In genomic region chr7:148464932-148465331, GRCh38 we compare ENCODE assay signal across 22 cellular contexts.
DNase-seq lines count a peak whose midpoint lies in the region; ATAC-seq, FAIRE-seq and TF ChIP-seq lines count a peak whose summit lies in the region.
"Had no signal": no experiment of that assay in that cellular context is flagged by ENCODE, and none has a peak within 500 bp of the region (broad histone marks: within the 10 kb centered on the region; RNA-seq: fewer than 3 reads in every experiment).

No MANE protein-coding gene starts in this region.

- POLR2A ChIA-PET in HEK293T (lab: Yijun Ruan, JAX): no interaction called here

- no peak for FAIRE-seq in GM12891 (lab: Jason Lieb, UNC)
- FAIRE-seq: A549, G401.6, GM18507 had no signal

- peak overlapping the region; percentile 31 for H3K27ac ChIP-seq in neural cell (ENCODE audit: low read length)
- H3K27ac ChIP-seq in trophoblast cell (ENCODE audit: low read depth, low read length): no peak overlapping the region
- H3K27ac ChIP-seq in gastrocnemius medialis: no peak overlapping the region
- H3K27ac ChIP-seq in heart right ventricle: no peak overlapping the region
- H3K27ac ChIP-seq: A549 had no signal

- no peak overlapping the region for H2AFZ ChIP-seq in neural cell (ENCODE audit: low read depth, low read length)
- H2AFZ ChIP-seq in trophoblast cell (ENCODE audit: insufficient read depth, low read length, poor library complexity): no peak overlapping the region
- H2AFZ ChIP-seq: GM23338 had no signal

- no peaks in the 10 kb centered on the region for H3F3A ChIP-seq in neural cell (ENCODE audit: insufficient read depth, low read length, poor library complexity, severe bottlenecking)

- WGBS in trophoblast cell (ENCODE audit: extremely low coverage, insufficient coverage, insufficient read length): no CpG with 5 or more reads among the region's 8 CpGs
- WGBS in heart right ventricle, 2 donors: 87 to 88% methylated on average over 8 of the region's 8 CpGs

- no peak overlapping the region for H4K12ac ChIP-seq in trophoblast cell (ENCODE audit: low read depth, low read length)

- in situ Hi-C loops in gastrocnemius medialis (cut with MboI; ENCODE audit: low sequenced_read_pairs in 4 of 4): no loop called here

- H3K4me3 ChIP-seq in fibroblast of mammary gland (ENCODE audit: control insufficient read depth, low read depth, low read length): no peak overlapping the region
- H3K4me3 ChIP-seq in neural cell (ENCODE audit: low read length): no peak overlapping the region
- H3K4me3 ChIP-seq in trophoblast cell (ENCODE audit: low read depth, low read length): no peak overlapping the region
- no peak overlapping the region for H3K4me3 ChIP-seq in gastrocnemius medialis
- no peak overlapping the region for H3K4me3 ChIP-seq in heart right ventricle
- H3K4me3 ChIP-seq: A549, GM23338 had no signal

- H3K9me3 ChIP-seq in neural cell (ENCODE audit: low read length) (no peaks in the 10 kb centered on the region), trophoblast cell (ENCODE audit: insufficient read depth, low read depth, low read length) (peaks cover 2% of the 10 kb centered on the region), gastrocnemius medialis (no peaks in the 10 kb centered on the region), heart right ventricle (peaks cover 0 to 9% (median 0%) of the 10 kb centered on the region in 11 donors)
- H3K9me3 ChIP-seq: A549 had no signal

- no peak for ATAC-seq in gastrocnemius medialis
- ATAC-seq in heart right ventricle: no peak
- ATAC-seq: A549, GM23338, HCT116 had no signal

- H3K9ac ChIP-seq in neural cell (ENCODE audit: low read length) (peak overlapping the region; percentile 16), trophoblast cell (ENCODE audit: low read length) (no peak overlapping the region)

- no peaks in the 10 kb centered on the region for H3K36me3 ChIP-seq in neural cell (ENCODE audit: insufficient read depth, low read length)
- no peaks in the 10 kb centered on the region for H3K36me3 ChIP-seq in trophoblast cell (ENCODE audit: control insufficient read depth in 1 of 2, insufficient read depth in 2 of 2, low read length in 2 of 2)
- no peaks in the 10 kb centered on the region for H3K36me3 ChIP-seq in gastrocnemius medialis
- no peaks in the 10 kb centered on the region for H3K36me3 ChIP-seq in heart right ventricle

- no peaks in the 10 kb centered on the region for H3K79me1 ChIP-seq in trophoblast cell (ENCODE audit: low read length)

- H3K23ac ChIP-seq in trophoblast cell (ENCODE audit: low read length): no peak overlapping the region

- H3K79me2 ChIP-seq in neural cell (replicated peaks; ENCODE audit: insufficient read depth, low read length): no peaks in the 10 kb centered on the region
- H3K79me2 ChIP-seq in trophoblast cell (ENCODE audit: control insufficient read depth, insufficient read depth, low read length, poor library complexity): no peaks in the 10 kb centered on the region

- DNase-seq in HEK293T (ENCODE audit: extremely low spot score): no peak
- DNase-seq in fibroblast of mammary gland (ENCODE audit: low read depth): peak; percentile 14
- DNase-seq in trophoblast cell: no peak
- DNase-seq in GM12891 (ENCODE audit: insufficient read length, low spot score): no peak
- no peak for DNase-seq in gastrocnemius medialis
- DNase-seq in AG20443 (ENCODE audit: low spot score): no peak
- no peak for DNase-seq in heart right ventricle
- DNase-seq: 8988T; ACHN; C1 segment of cervical spinal cord; CD4-positive, alpha-beta memory T cell; COR-L47; DMS153; DND-41; H9; HFFc6 had no signal

- H3K4me2 ChIP-seq in neural cell (ENCODE audit: low read length) (no peak overlapping the region), trophoblast cell (ENCODE audit: low read length) (no peak overlapping the region)
- H3K4me2 ChIP-seq: A549, GM23338 had no signal

- no peak overlapping the region for H2BK12ac ChIP-seq in trophoblast cell (ENCODE audit: low read length)

- no peak overlapping the region for H2BK5ac ChIP-seq in trophoblast cell (ENCODE audit: low read depth, low read length, poor library complexity)

- H2AK5ac ChIP-seq in trophoblast cell (ENCODE audit: low read length): peak overlapping the region; percentile 15

- no peak overlapping the region for H3K18ac ChIP-seq in trophoblast cell (ENCODE audit: low read length)

- H3K4me1 ChIP-seq in trophoblast cell (ENCODE audit: control insufficient read depth in 1 of 2, insufficient read depth in 2 of 2, low read length in 2 of 2): peaks cover 0 to 8% of the 10 kb centered on the region in 2 experiments
- no peaks in the 10 kb centered on the region for H3K4me1 ChIP-seq in gastrocnemius medialis
- no peaks in the 10 kb centered on the region for H3K4me1 ChIP-seq in heart right ventricle
- H3K4me1 ChIP-seq: A549 had no signal

- no peak overlapping the region for H2BK120ac ChIP-seq in trophoblast cell (ENCODE audit: insufficient read depth, low read length, poor library complexity)

- no peak overlapping the region for H4K91ac ChIP-seq in trophoblast cell (ENCODE audit: low read depth, low read length)

- intact Hi-C loops in gastrocnemius medialis (cut with DNase I; ENCODE audit: low total_unique reads) (no loop called here), heart right ventricle (cut with DNase I) (no loop called here)

- TF ChIP-seq RAD21 in neural cell (conservative IDR thresholded peaks at IDR 0.05): no peak

- no peak for TF ChIP-seq CTCF in fibroblast of mammary gland (conservative IDR thresholded peaks at IDR 0.05; ENCODE audit: control insufficient read depth, insufficient read depth, low read depth, low read length)
- no peak for TF ChIP-seq CTCF in neural cell (IDR thresholded peaks at IDR 0.05; ENCODE audit: poor library complexity, severe bottlenecking)
- TF ChIP-seq CTCF in gastrocnemius medialis (IDR thresholded peaks at IDR 0.05 in 4 of 5, conservative IDR thresholded peaks at IDR 0.05 in 1 of 5): no peak
- TF ChIP-seq CTCF in heart right ventricle (IDR thresholded peaks at IDR 0.05): no peak

- TF ChIP-seq EP300 in neural cell (conservative IDR thresholded peaks at IDR 0.05; ENCODE audit: poor library complexity, severe bottlenecking): no peak

- H3K4ac ChIP-seq in trophoblast cell (ENCODE audit: low read depth, low read length): no peak overlapping the region

- TF ChIP-seq POLR2A in GM12891 (IDR thresholded peaks at IDR 0.05; ENCODE audit: low read depth, low read length): no peak
- no peak for TF ChIP-seq POLR2A in gastrocnemius medialis (IDR thresholded peaks at IDR 0.05)

- H3K27me3 ChIP-seq in neural cell (ENCODE audit: insufficient read depth, low read depth, low read length): no peaks in the 10 kb centered on the region
- H3K27me3 ChIP-seq in trophoblast cell (ENCODE audit: insufficient read depth, low read length): no peaks in the 10 kb centered on the region
- no peaks in the 10 kb centered on the region for H3K27me3 ChIP-seq in gastrocnemius medialis
- peaks cover 0 to 13% (median 0%) of the 10 kb centered on the region in 7 donors for H3K27me3 ChIP-seq in heart right ventricle

- H3K14ac ChIP-seq in trophoblast cell (ENCODE audit: low read length): no peak overlapping the region

- no peaks in the 10 kb centered on the region for H4K20me1 ChIP-seq in neural cell (ENCODE audit: insufficient read depth)

- H3K9me2 ChIP-seq in neural cell (ENCODE audit: insufficient read depth, low read length): no peaks in the 10 kb centered on the region

- CTCF ChIA-PET in HEK293T (lab: Yijun Ruan, JAX): no interaction called here

- no peak overlapping the region for H4K8ac ChIP-seq in trophoblast cell (ENCODE audit: low read depth, low read length)

TF ChIP-seq in HEK293T, 16 proteins besides CTCF, POLR2A, EP300 and RAD21:
- TF ChIP-seq PKNOX1 (IDR thresholded peaks at IDR 0.05) (0 out of 2 replicates have a peak, but pooled peaks have one; percentile 44), SUZ12 (IDR thresholded peaks at IDR 0.05) (no peak), FOXM1 (IDR thresholded peaks at IDR 0.05; ENCODE audit: borderline replicate concordance) (no peak), HDGF (IDR thresholded peaks at IDR 0.05; ENCODE audit: borderline replicate concordance) (no peak)

TF ChIP-seq in neural cell, 6 proteins besides CTCF, POLR2A, EP300 and RAD21:
- TF ChIP-seq MXI1 (conservative IDR thresholded peaks at IDR 0.05; ENCODE audit: poor library complexity, severe bottlenecking) (no peak), EZH2 (IDR thresholded peaks at IDR 0.05; ENCODE audit: borderline replicate concordance, insufficient read depth, low read length, poor library complexity, severe bottlenecking) (no peak), POLR2AphosphoS5 (IDR thresholded peaks at IDR 0.05) (no peak)

TF ChIP-seq in GM12891, 5 proteins besides CTCF, POLR2A, EP300 and RAD21:
- TF ChIP-seq TAF1 (IDR thresholded peaks at IDR 0.05; ENCODE audit: low read depth, low read length) (no peak), SPI1 (IDR thresholded peaks at IDR 0.05; ENCODE audit: low read depth, low read length) (no peak), POU2F2 (IDR thresholded peaks at IDR 0.05; ENCODE audit: low read depth, low read length) (no peak)
